8 cellular contexts compared by ENCODE assay signal in genomic region chr4:80201326-80202151, GRCh38. TPM values are rescaled to one million over a fixed set of nuclear protein-coding genes. Genes with fewer than 3 reads are reported as not detected.
DNase-seq lines count a peak whose midpoint lies in the region; ATAC-seq, FAIRE-seq and TF ChIP-seq lines count a peak whose summit lies in the region.

No MANE protein-coding gene starts in this region.

- ATAC-seq in GM19438 (IDR thresholded peaks at IDR 0.05; ENCODE audit: low read depth, unreplicated experiment) = peak; percentile 17

- H3K4me2 ChIP-seq in endothelial cell of umbilical vein (ENCODE audit: insufficient read depth, low read length) = peak overlapping the region; percentile 12

- H3K27ac ChIP-seq in AG04450 (ENCODE audit: low read depth, low read length) (peak overlapping the region; percentile 90), endothelial cell of umbilical vein (ENCODE audit: insufficient read depth, low read depth, low read length) (no peak overlapping the region), tibial nerve (peak overlapping the region in 3 of 4 donors; percentile 77 to 87 (median 81))

- peak overlapping the region; percentile 53 for H2AFZ ChIP-seq in endothelial cell of umbilical vein (ENCODE audit: low read depth, low read length)

- H3K79me2 ChIP-seq in endothelial cell of umbilical vein (ENCODE audit: control insufficient read depth, insufficient read depth, low read length) = no peaks in the 10 kb centered on the region

- POLR2A ChIA-PET in AG04450 (lab: Yijun Ruan, JAX) (interaction anchor here (0.6 to 1.5 kb wide), 7 partner anchors 11 to 139 kb away, joined by 3 to 8 read pairs (median 4); no protein-coding TSS in a partner anchor), endothelial cell of umbilical vein (lab: Charles Lee) (interaction anchor here (1.3 kb wide), 1 partner anchor 15 kb away, joined by 4 read pairs; no protein-coding TSS in a partner anchor)
- POLR2A ChIA-PET in activated CD4-positive, alpha-beta memory T cell treated with anti-CD3 and anti-CD28 coated beads for 36 hours (lab: Charles Lee) = interaction anchor here (1.1 to 1.9 kb wide), 6 partner anchors 15 to 129 kb away, joined by 4 to 8 read pairs (median 6); partner anchors contain the start of gene ANTXR2

- no peak for TF ChIP-seq POLR2A in endothelial cell of umbilical vein (IDR thresholded peaks at IDR 0.05; ENCODE audit: low read depth, low read length)
- no peak for TF ChIP-seq POLR2A in tibial nerve (IDR thresholded peaks at IDR 0.05)

- no peak for FAIRE-seq in endothelial cell of umbilical vein (lab: Jason Lieb, UNC)

- H3K4me1 ChIP-seq in endothelial cell of umbilical vein (ENCODE audit: control insufficient read depth, extremely low read depth, insufficient read depth, low read length) (peaks cover 21% of the 10 kb centered on the region), tibial nerve (peaks cover 0 to 34% (median 6%) of the 10 kb centered on the region in 4 donors)

- H3K4me1 Mint-ChIP-seq in activated CD4-positive, alpha-beta memory T cell treated with anti-CD3 and anti-CD28 coated beads for 36 hours (ENCODE audit: low read depth) = peaks cover 25% of the 10 kb centered on the region
- H3K4me1 Mint-ChIP-seq in nephron progenitor cell = peaks cover 26% of the 10 kb centered on the region

- peak overlapping the region; percentile 78 for H3K27ac Mint-ChIP-seq in activated CD4-positive, alpha-beta memory T cell treated with anti-CD3 and anti-CD28 coated beads for 36 hours
- no peak overlapping the region for H3K27ac Mint-ChIP-seq in nephron progenitor cell

- CTCF ChIA-PET in AG04450 (lab: Charles Lee) = interaction anchor here (0.6 to 6.1 kb wide), 32 partner anchors 9 to 1629 kb away, joined by 3 to 82 read pairs (median 4); no protein-coding TSS in a partner anchor
- CTCF ChIA-PET in activated CD4-positive, alpha-beta memory T cell treated with anti-CD3 and anti-CD28 coated beads for 36 hours (lab: Charles Lee) = interaction anchor here (0.8 to 7.7 kb wide), 25 partner anchors 9 to 1262 kb away, joined by 3 to 93 read pairs (median 6); partner anchors contain the start of gene PAQR3
- CTCF ChIA-PET in endothelial cell of umbilical vein (lab: Charles Lee) = interaction anchor here (0.8 to 5.9 kb wide), 22 partner anchors 8 to 788 kb away, joined by 3 to 93 read pairs (median 6); partner anchors contain the start of genes ANTXR2, CFAP299 and FGF5

- dilution Hi-C loops in endothelial cell of umbilical vein (cut with MboI; ENCODE audit: extremely low pct_ligation_motif_present, low sequenced_read_pairs) = no loop called here

- H4K20me1 ChIP-seq in endothelial cell of umbilical vein (replicated peaks; ENCODE audit: control insufficient read depth, extremely low read depth, insufficient read depth, low read length) = no peaks in the 10 kb centered on the region

- DNase-seq in AG04450 (ENCODE audit: low read depth, low spot score) (no peak), endothelial cell of umbilical vein (ENCODE audit: low read depth, low spot score) (peak; percentile 51), nephron progenitor cell (no peak), tibial nerve (ENCODE audit: low spot score in 2 of 2) (no peak), OCI-M2 (lab: John Stamatoyannopoulos, UW; ENCODE audit: unreplicated experiment) (no peak)
- DNase-seq in Jurkat, Clone E6-1 (ENCODE audit: low read depth, low spot score) = peak; percentile 60
- peak; percentile 79 for DNase-seq in activated CD4-positive, alpha-beta memory T cell treated with anti-CD3 and anti-CD28 coated beads for 36 hours

- intact Hi-C loops in activated CD4-positive, alpha-beta memory T cell treated with anti-CD3 and anti-CD28 coated beads for 36 hours (cut with micrococcal nuclease) = loop anchor here (1.0 to 5.0 kb wide), 5 partner anchors 29 to 1264 kb away; partner anchors contain the start of gene PAQR3
- intact Hi-C loops in endothelial cell of umbilical vein (cut with micrococcal nuclease) = loop anchor here (1.0 to 5.0 kb wide), 7 partner anchors 14 to 1249 kb away; partner anchors contain the start of gene ANTXR2

- H3K36me3 ChIP-seq in endothelial cell of umbilical vein (ENCODE audit: control insufficient read depth in 2 of 2, extremely low read depth in 1 of 2, insufficient read depth in 2 of 2, low read length in 2 of 2) (no peaks in the 10 kb centered on the region), tibial nerve (no peaks in the 10 kb centered on the region)

- no TSS peak for BruUV-seq in endothelial cell of umbilical vein (replicated peaks; lab: Mats Ljungman, UMichigan)

- H3K9ac ChIP-seq in endothelial cell of umbilical vein (replicated peaks; ENCODE audit: extremely low read depth, insufficient read depth, low read length) = no peak overlapping the region

- H3K9me3 Mint-ChIP-seq in activated CD4-positive, alpha-beta memory T cell treated with anti-CD3 and anti-CD28 coated beads for 36 hours = no peaks in the 10 kb centered on the region
- peaks cover 8% of the 10 kb centered on the region for H3K9me3 Mint-ChIP-seq in nephron progenitor cell

- H3K9me3 ChIP-seq in AG04450 (ENCODE audit: control insufficient read depth, insufficient read depth, low read length) = peaks cover 1% of the 10 kb centered on the region
- no peaks in the 10 kb centered on the region for H3K9me3 ChIP-seq in endothelial cell of umbilical vein (replicated peaks; ENCODE audit: control insufficient read depth, insufficient read depth, low read length)
- H3K9me3 ChIP-seq in tibial nerve = no peaks in the 10 kb centered on the region

- no peaks in the 10 kb centered on the region for H3K36me3 Mint-ChIP-seq in activated CD4-positive, alpha-beta memory T cell treated with anti-CD3 and anti-CD28 coated beads for 36 hours
- no peaks in the 10 kb centered on the region for H3K36me3 Mint-ChIP-seq in nephron progenitor cell (ENCODE audit: low read depth)

- peak overlapping the region; percentile 73 for H3K4me3 Mint-ChIP-seq in activated CD4-positive, alpha-beta memory T cell treated with anti-CD3 and anti-CD28 coated beads for 36 hours
- peak overlapping the region; percentile 67 for H3K4me3 Mint-ChIP-seq in nephron progenitor cell

- H3K9me1 ChIP-seq in endothelial cell of umbilical vein (replicated peaks; ENCODE audit: control insufficient read depth, extremely low read depth, insufficient read depth, low read length) = no peaks in the 10 kb centered on the region

- TF ChIP-seq CTCF in AG04450 (IDR thresholded peaks at IDR 0.05; ENCODE audit: low read depth, low read length) = no peak
- TF ChIP-seq CTCF in endothelial cell of umbilical vein (IDR thresholded peaks at IDR 0.05; ENCODE audit: extremely low read depth in 1 of 2, insufficient read depth in 1 of 2, low read depth in 1 of 2, low read length in 2 of 2) = no peak
- no peak for TF ChIP-seq CTCF in nephron progenitor cell (IDR thresholded peaks at IDR 0.05)
- no peak for TF ChIP-seq CTCF in tibial nerve (IDR thresholded peaks at IDR 0.05)

- TF ChIP-seq EP300 in tibial nerve (IDR thresholded peaks at IDR 0.05) = no peak

- peak overlapping the region; percentile 63 for H3K4me3 ChIP-seq in AG04450 (ENCODE audit: low read depth, low read length)
- peak overlapping the region; percentile 60 for H3K4me3 ChIP-seq in Jurkat, Clone E6-1 (ENCODE audit: low read length)
- H3K4me3 ChIP-seq in endothelial cell of umbilical vein (replicated peaks in 1 of 3; ENCODE audit: insufficient read depth in 1 of 3, low read depth in 1 of 3, low read length in 3 of 3) = peak overlapping the region in 1 of 3 experiments; percentile 43
- peak overlapping the region; percentile 47 to 80 (median 64) for H3K4me3 ChIP-seq in tibial nerve

- H3K27me3 ChIP-seq in AG04450 (ENCODE audit: control insufficient read depth, insufficient read depth, low read length) = no peaks in the 10 kb centered on the region
- H3K27me3 ChIP-seq in endothelial cell of umbilical vein (ENCODE audit: control insufficient read depth in 2 of 2, insufficient read depth in 2 of 2, low read length in 2 of 2) = peaks cover 43 to 52% of the 10 kb centered on the region in 2 experiments
- H3K27me3 ChIP-seq in tibial nerve = peaks cover 0 to 44% of the 10 kb centered on the region in 2 donors

- 39 to 48% methylated on average over 26 to 40 of the region's 42 CpGs for WGBS in tibial nerve, 2 donors

- peaks cover 6% of the 10 kb centered on the region for H3K27me3 Mint-ChIP-seq in activated CD4-positive, alpha-beta memory T cell treated with anti-CD3 and anti-CD28 coated beads for 36 hours
- peaks cover 98% of the 10 kb centered on the region for H3K27me3 Mint-ChIP-seq in nephron progenitor cell (ENCODE audit: low read depth, poor library complexity)

TF ChIP-seq in endothelial cell of umbilical vein, 7 proteins besides CTCF, POLR2A, EP300 and RAD21:
- TF ChIP-seq MAX (IDR thresholded peaks at IDR 0.05; ENCODE audit: insufficient read depth, insufficient read length) (no peak), EZH2 (IDR thresholded peaks at IDR 0.05; ENCODE audit: borderline replicate concordance, low read depth, low read length, severe bottlenecking) (peak; percentile 78)

RNA-seq across cellular contexts. Expression of gene PRDM8, which starts 4.2 kb away (rescaled TPM):
- polyA plus RNA-seq in AG04450 (2011; rRNA removed) = 12.8 and 14.3 TPM in 2 replicates
- 9.4 and 10.9 TPM in 2 replicates for polyA minus RNA-seq in AG04450 (2011; rRNA and poly(A)+ RNA removed)
- polyA plus RNA-seq in Jurkat, Clone E6-1 (2012; ENCODE audit: insufficient read depth, insufficient read length) = 4.6 TPM
- 1 to 10 TPM; 3.0 to 4.3 TPM for total RNA-seq in activated CD4-positive, alpha-beta memory T cell treated with anti-CD3 and anti-CD28 coated beads for 36 hours
- total RNA-seq in endothelial cell of umbilical vein = 0.42 and 0.82 TPM in 2 replicates
- 0.28 and 0.67 TPM in 2 replicates for polyA plus RNA-seq in endothelial cell of umbilical vein
- 0.34 TPM in 2 replicates for polyA plus RNA-seq in endothelial cell of umbilical vein (2011; cell fraction: cytosol; rRNA removed)
- polyA plus RNA-seq in endothelial cell of umbilical vein (2011; cell fraction: nucleus; rRNA removed) = 2.3 and 2.5 TPM in 2 replicates
- polyA plus RNA-seq in endothelial cell of umbilical vein (2012) = 1.2 TPM in 2 replicates
- polyA minus RNA-seq in endothelial cell of umbilical vein = 0.22 and 0.34 TPM in 2 replicates
- not detected for polyA minus RNA-seq in endothelial cell of umbilical vein (2011; cell fraction: cytosol; rRNA and poly(A)+ RNA removed)
- polyA minus RNA-seq in endothelial cell of umbilical vein (2011; cell fraction: nucleus; rRNA and poly(A)+ RNA removed) = 1.3 and 1.9 TPM in 2 replicates
- total RNA-seq in tibial nerve = 10 to 100 TPM in 2 of 4 donors, 1 to 10 TPM in 2; 3.5 to 12.6 (median 10.3) TPM

Comparison
In these comparisons a context has a peak if more than half of its experiments do, and no peak if none do; other contexts are left out.
1. DNase-seq: peak in Jurkat, Clone E6-1 (single experiment), activated CD4-positive, alpha-beta memory T cell treated with anti-CD3 and anti-CD28 coated beads for 36 hours (single experiment) and endothelial cell of umbilical vein (single experiment); none in AG04450 (single experiment), nephron progenitor cell (single experiment), tibial nerve (0 of 2) and OCI-M2 (single experiment).